In genomic region chr1:227728059-227728891, GRCh38 we compare ENCODE assay signal across 8 cellular contexts. TPM values are rescaled to one million over a fixed set of nuclear protein-coding genes. Genes with fewer than 3 reads are reported as not detected.
DNase-seq lines count a peak whose midpoint lies in the region; ATAC-seq and TF ChIP-seq lines count a peak whose summit lies in the region.

No MANE protein-coding gene starts in this region.

- WGBS in transverse colon (ENCODE audit: low coverage in 1 of 2), 2 donors, result 0% methylated on average over 26 of the region's 51 CpGs; no CpG with 5 or more reads in 1 of the 2 donors

- no peak for TF ChIP-seq RAD21 in Ishikawa (IDR thresholded peaks at IDR 0.05; ENCODE audit: low read depth)

- peak overlapping the region; percentile 70 for H3K4me3 Mint-ChIP-seq in osteocyte (ENCODE audit: unreplicated experiment)

- TF ChIP-seq CTCF in RWPE2 (IDR thresholded peaks at IDR 0.05; ENCODE audit: poor library complexity, severe bottlenecking) (no peak), osteocyte (IDR thresholded peaks at IDR 0.05) (no peak), transverse colon (IDR thresholded peaks at IDR 0.05) (no peak)

- intact Hi-C loops in transverse colon (cut with DNase I; ENCODE audit: low total_unique reads), result loop anchor here (5.0 kb wide), 1 partner anchor 59 kb away; no protein-coding TSS in a partner anchor

- ATAC-seq in GM18867 (IDR thresholded peaks at IDR 0.05; ENCODE audit: unreplicated experiment), result peak; percentile 30
- ATAC-seq in RWPE2 (ENCODE audit: low read depth), result peak; percentile 84

- peaks cover 3% of the 10 kb centered on the region for H3K36me3 Mint-ChIP-seq in osteocyte (ENCODE audit: unreplicated experiment)

- H3K4me3 ChIP-seq in RWPE2 (ENCODE audit: severe bottlenecking), result peak overlapping the region; percentile 42
- H3K4me3 ChIP-seq in transverse colon, result peak overlapping the region; percentile 56 to 61 (median 58)

- no peaks in the 10 kb centered on the region for H3K36me3 ChIP-seq in RWPE2 (ENCODE audit: low read depth)
- no peaks in the 10 kb centered on the region for H3K36me3 ChIP-seq in transverse colon

- no peak overlapping the region for H3K27ac Mint-ChIP-seq in osteocyte (ENCODE audit: unreplicated experiment)

- TF ChIP-seq POLR2A in transverse colon (IDR thresholded peaks at IDR 0.05), result peak; percentile 20

- TF ChIP-seq EP300 in Ishikawa (IDR thresholded peaks at IDR 0.05; ENCODE audit: borderline replicate concordance) (0 out of 2 replicates have a peak, but pooled peaks have one; percentile 33), transverse colon (IDR thresholded peaks at IDR 0.05; ENCODE audit: low read depth) (no peak)

- no peaks in the 10 kb centered on the region for H3K27me3 ChIP-seq in RWPE2 (ENCODE audit: insufficient read depth, poor library complexity, severe bottlenecking)
- H3K27me3 ChIP-seq in transverse colon, result no peaks in the 10 kb centered on the region

- in situ Hi-C loops in transverse colon (cut with MboI; ENCODE audit: low pct_ligation_motif_present in 1 of 4, low pct_unique_long_range_greater_than_20kb in 1 of 4, low sequenced_read_pairs in 3 of 4), result no loop called here

- DNase-seq in 8988T, result peak; percentile 75
- DNase-seq in RWPE2 (ENCODE audit: low spot score), result peak; percentile 69
- DNase-seq in activated gamma-delta T cell treated with anti-CD3 and anti-CD28 coated beads, Interleukin-2, amount 50 U/mL, for 16 hours (ENCODE audit: low read depth), result peak; percentile 46
- peak; percentile 93 for DNase-seq in glomerular visceral epithelial cell (ENCODE audit: extremely low spot score)
- DNase-seq in osteocyte (ENCODE audit: extremely low spot score, unreplicated experiment), result no peak
- DNase-seq in transverse colon, result peak; percentile 91

- H3K9me3 Mint-ChIP-seq in osteocyte (ENCODE audit: unreplicated experiment), result peaks cover 5% of the 10 kb centered on the region

- H3K4me1 ChIP-seq in RWPE2 (ENCODE audit: insufficient read depth, poor library complexity, severe bottlenecking) (no peaks in the 10 kb centered on the region), transverse colon (peaks cover 11 to 21% (median 17%) of the 10 kb centered on the region in 4 donors)

- peaks cover 15% of the 10 kb centered on the region for H3K4me1 Mint-ChIP-seq in osteocyte (ENCODE audit: unreplicated experiment)

- H3K27ac ChIP-seq in RWPE2 (ENCODE audit: poor library complexity, severe bottlenecking) (peak overlapping the region; percentile 31), transverse colon (peak overlapping the region; percentile 59 to 79 (median 76))

- H3K9me3 ChIP-seq in RWPE2 (ENCODE audit: severe bottlenecking) (no peaks in the 10 kb centered on the region), transverse colon (no peaks in the 10 kb centered on the region)

- H3K27me3 Mint-ChIP-seq in osteocyte (ENCODE audit: unreplicated experiment), result peaks cover 8% of the 10 kb centered on the region

TF ChIP-seq in Ishikawa, 13 proteins besides CTCF, POLR2A, EP300 and RAD21:
- TF ChIP-seq YY1 (IDR thresholded peaks at IDR 0.05; ENCODE audit: low read depth) (no peak), TAF1 (IDR thresholded peaks at IDR 0.05; ENCODE audit: low read depth) (peak; percentile 30), FOXM1 (IDR thresholded peaks at IDR 0.05; ENCODE audit: borderline replicate concordance, low read depth) (no peak), MAX (IDR thresholded peaks at IDR 0.05) (peak; percentile 42; the same call in 1 of the 2 replicates), CEBPB (IDR thresholded peaks at IDR 0.05) (no peak), CREB1 (IDR thresholded peaks at IDR 0.05; ENCODE audit: low read depth) (no peak), EGR1 (IDR thresholded peaks at IDR 0.05) (peak; percentile 10; the same call in 1 of the 2 replicates), TCF12 (IDR thresholded peaks at IDR 0.05; ENCODE audit: low read depth) (peak; percentile 80), NFIC (IDR thresholded peaks at IDR 0.05) (0 out of 2 replicates have a peak, but pooled peaks have one; percentile 20), TEAD4 (IDR thresholded peaks at IDR 0.05) (0 out of 2 replicates have a peak, but pooled peaks have one; percentile 22), ZBTB7A (IDR thresholded peaks at IDR 0.05; ENCODE audit: low read depth) (peak; percentile 47)
- TF ChIP-seq, protein P1, sequence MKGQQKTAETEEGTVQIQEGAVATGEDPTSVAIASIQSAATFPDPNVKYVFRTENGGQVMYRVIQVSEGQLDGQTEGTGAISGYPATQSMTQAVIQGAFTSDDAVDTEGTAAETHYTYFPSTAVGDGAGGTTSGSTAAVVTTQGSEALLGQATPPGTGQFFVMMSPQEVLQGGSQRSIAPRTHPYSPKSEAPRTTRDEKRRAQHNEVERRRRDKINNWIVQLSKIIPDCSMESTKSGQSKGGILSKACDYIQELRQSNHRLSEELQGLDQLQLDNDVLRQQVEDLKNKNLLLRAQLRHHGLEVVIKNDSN (IDR thresholded peaks at IDR 0.05), result no peak
- TF ChIP-seq, protein P2, sequence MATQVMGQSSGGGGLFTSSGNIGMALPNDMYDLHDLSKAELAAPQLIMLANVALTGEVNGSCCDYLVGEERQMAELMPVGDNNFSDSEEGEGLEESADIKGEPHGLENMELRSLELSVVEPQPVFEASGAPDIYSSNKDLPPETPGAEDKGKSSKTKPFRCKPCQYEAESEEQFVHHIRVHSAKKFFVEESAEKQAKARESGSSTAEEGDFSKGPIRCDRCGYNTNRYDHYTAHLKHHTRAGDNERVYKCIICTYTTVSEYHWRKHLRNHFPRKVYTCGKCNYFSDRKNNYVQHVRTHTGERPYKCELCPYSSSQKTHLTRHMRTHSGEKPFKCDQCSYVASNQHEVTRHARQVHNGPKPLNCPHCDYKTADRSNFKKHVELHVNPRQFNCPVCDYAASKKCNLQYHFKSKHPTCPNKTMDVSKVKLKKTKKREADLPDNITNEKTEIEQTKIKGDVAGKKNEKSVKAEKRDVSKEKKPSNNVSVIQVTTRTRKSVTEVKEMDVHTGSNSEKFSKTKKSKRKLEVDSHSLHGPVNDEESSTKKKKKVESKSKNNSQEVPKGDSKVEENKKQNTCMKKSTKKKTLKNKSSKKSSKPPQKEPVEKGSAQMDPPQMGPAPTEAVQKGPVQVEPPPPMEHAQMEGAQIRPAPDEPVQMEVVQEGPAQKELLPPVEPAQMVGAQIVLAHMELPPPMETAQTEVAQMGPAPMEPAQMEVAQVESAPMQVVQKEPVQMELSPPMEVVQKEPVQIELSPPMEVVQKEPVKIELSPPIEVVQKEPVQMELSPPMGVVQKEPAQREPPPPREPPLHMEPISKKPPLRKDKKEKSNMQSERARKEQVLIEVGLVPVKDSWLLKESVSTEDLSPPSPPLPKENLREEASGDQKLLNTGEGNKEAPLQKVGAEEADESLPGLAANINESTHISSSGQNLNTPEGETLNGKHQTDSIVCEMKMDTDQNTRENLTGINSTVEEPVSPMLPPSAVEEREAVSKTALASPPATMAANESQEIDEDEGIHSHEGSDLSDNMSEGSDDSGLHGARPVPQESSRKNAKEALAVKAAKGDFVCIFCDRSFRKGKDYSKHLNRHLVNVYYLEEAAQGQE (IDR thresholded peaks at IDR 0.05; ENCODE audit: low read depth), result no peak

RNA-seq across cellular contexts. Expression of gene JMJD4, which starts 6.8 kb away (rescaled TPM):
- total RNA-seq in osteocyte (18.2 and 20.7 TPM in 2 replicates), transverse colon (10 to 100 TPM in 3 of 4 donors, 1 to 10 TPM in 1; 6.8 to 52.7 (median 19.8) TPM)

RNA-seq across cellular contexts. Expression of gene SNAP47, which starts 7.0 kb away (rescaled TPM):
- 28.6 and 29.6 TPM in 2 replicates for total RNA-seq in osteocyte
- 10 to 100 TPM; 24.1 to 49.0 (median 38.4) TPM for total RNA-seq in transverse colon
